Comparison of ENCODE assay signal across 8 cellular contexts in genomic region chr21:27700974-27701614, GRCh38.
A peak's percentile ranks its signal among the peaks of the same experiment; 100 is the strongest.
DNase-seq lines count a peak whose midpoint lies in the region; ATAC-seq and TF ChIP-seq lines count a peak whose summit lies in the region.

No MANE protein-coding gene starts in this region.

- no peak overlapping the region for H2AFZ ChIP-seq in Loucy (ENCODE audit: low read length)

- H3K4me3 ChIP-seq in Loucy (ENCODE audit: low read length, poor library complexity, severe bottlenecking): no peak overlapping the region
- H3K4me3 ChIP-seq in SJSA1: no peak overlapping the region
- no peak overlapping the region for H3K4me3 ChIP-seq in aorta (ENCODE audit: low read length in 2 of 2)

- no peaks in the 10 kb centered on the region for H3K9me3 Mint-ChIP-seq in activated naive CD4-positive, alpha-beta T cell treated with anti-CD3 and anti-CD28 coated beads, Interleukin-2, amount 50 U/mL, for 72 hours

- H3K36me3 Mint-ChIP-seq in activated naive CD4-positive, alpha-beta T cell treated with anti-CD3 and anti-CD28 coated beads, Interleukin-2, amount 50 U/mL, for 72 hours: no peaks in the 10 kb centered on the region

- peak; percentile 82 for DNase-seq in SIG-M5 treated with dmso at 0.1 percent for 504 hours (lab: John Stamatoyannopoulos, UW; ENCODE audit: unreplicated experiment)
- no peak for DNase-seq in SIG-M5 (lab: John Stamatoyannopoulos, UW)
- DNase-seq in SJSA1 (ENCODE audit: low read depth in 1 of 2, low spot score in 2 of 2): peak; percentile 72 to 76
- DNase-seq in activated naive CD4-positive, alpha-beta T cell treated with anti-CD3 and anti-CD28 coated beads, Interleukin-2, amount 50 U/mL, for 72 hours (ENCODE audit: low spot score in 2 of 2): peak in 1 of 2 donors; percentile 65
- peak; percentile 76 to 95 (median 89) for DNase-seq in head of caudate nucleus
- DNase-seq in pons (ENCODE audit: low spot score): peak; percentile 95
- peak; percentile 86 to 94 for DNase-seq in aorta

- no peaks in the 10 kb centered on the region for H3K9me2 ChIP-seq in Loucy (replicated peaks; ENCODE audit: low read depth, low read length)

- no peaks in the 10 kb centered on the region for H3F3A ChIP-seq in Loucy (ENCODE audit: low read depth)

- intact Hi-C loops in head of caudate nucleus (cut with DNase I) (loop anchor here (5.0 kb wide), 3 partner anchors 101 to 849 kb away; no protein-coding TSS in a partner anchor), aorta (cut with DNase I) (loop anchor here (1.0 to 10.0 kb wide), 7 partner anchors 636 to 1244 kb away; no protein-coding TSS in a partner anchor)

- peak; percentile 79 for TF ChIP-seq CTCF in Loucy (conservative IDR thresholded peaks at IDR 0.05; ENCODE audit: low read length)

- no peak overlapping the region for H3K27ac Mint-ChIP-seq in activated naive CD4-positive, alpha-beta T cell treated with anti-CD3 and anti-CD28 coated beads, Interleukin-2, amount 50 U/mL, for 72 hours

- WGBS in aorta, 2 donors: 2 to 4% methylated on average over 14 of the region's 14 CpGs

- H3K27ac ChIP-seq in SJSA1 (no peak overlapping the region), aorta (ENCODE audit: low read depth in 1 of 2, low read length in 2 of 2) (no peak overlapping the region)

- no peaks in the 10 kb centered on the region for H3K4me1 ChIP-seq in Loucy (ENCODE audit: insufficient read depth, low read length, poor library complexity, severe bottlenecking)
- H3K4me1 ChIP-seq in SJSA1 (replicated peaks): no peaks in the 10 kb centered on the region
- H3K4me1 ChIP-seq in aorta (ENCODE audit: control insufficient read depth in 1 of 2, insufficient read depth in 2 of 2, low read length in 2 of 2): no peaks in the 10 kb centered on the region

- no peak overlapping the region for H3K9ac ChIP-seq in Loucy (ENCODE audit: low read depth, low read length, poor library complexity, severe bottlenecking)

- H3K9me3 ChIP-seq in Loucy (ENCODE audit: insufficient read depth, low read depth, low read length) (no peaks in the 10 kb centered on the region), SJSA1 (replicated peaks) (no peaks in the 10 kb centered on the region), aorta (ENCODE audit: control insufficient read depth, low read length) (no peaks in the 10 kb centered on the region)

- H3K36me3 ChIP-seq in Loucy (ENCODE audit: insufficient read depth, low read length): no peaks in the 10 kb centered on the region
- no peaks in the 10 kb centered on the region for H3K36me3 ChIP-seq in SJSA1
- no peaks in the 10 kb centered on the region for H3K36me3 ChIP-seq in aorta (ENCODE audit: control insufficient read depth in 1 of 2, insufficient read depth in 2 of 2, low read length in 1 of 2)

- H3K27me3 ChIP-seq in Loucy (ENCODE audit: insufficient read depth, low read length, poor library complexity, severe bottlenecking) (no peaks in the 10 kb centered on the region), SJSA1 (replicated peaks) (no peaks in the 10 kb centered on the region), aorta (ENCODE audit: control insufficient read depth in 1 of 2, insufficient read depth in 2 of 2, low read length in 1 of 2) (no peaks in the 10 kb centered on the region)

- no peak overlapping the region for H3K4me2 ChIP-seq in Loucy (ENCODE audit: low read depth, low read length, poor library complexity, severe bottlenecking)

- peak; percentile 47 to 79 for ATAC-seq in activated naive CD4-positive, alpha-beta T cell treated with anti-CD3 and anti-CD28 coated beads, Interleukin-2, amount 50 U/mL, for 72 hours
- peak; percentile 91 for ATAC-seq in aorta (ENCODE audit: low FRiP score)

- H3K79me2 ChIP-seq in Loucy (ENCODE audit: insufficient read depth, low read length): no peaks in the 10 kb centered on the region

- no peaks in the 10 kb centered on the region for H4K20me1 ChIP-seq in Loucy (ENCODE audit: insufficient read depth, low read length, poor library complexity, severe bottlenecking)
